1 cellular context compared by ENCODE assay signal in the genomic region with DNA sequence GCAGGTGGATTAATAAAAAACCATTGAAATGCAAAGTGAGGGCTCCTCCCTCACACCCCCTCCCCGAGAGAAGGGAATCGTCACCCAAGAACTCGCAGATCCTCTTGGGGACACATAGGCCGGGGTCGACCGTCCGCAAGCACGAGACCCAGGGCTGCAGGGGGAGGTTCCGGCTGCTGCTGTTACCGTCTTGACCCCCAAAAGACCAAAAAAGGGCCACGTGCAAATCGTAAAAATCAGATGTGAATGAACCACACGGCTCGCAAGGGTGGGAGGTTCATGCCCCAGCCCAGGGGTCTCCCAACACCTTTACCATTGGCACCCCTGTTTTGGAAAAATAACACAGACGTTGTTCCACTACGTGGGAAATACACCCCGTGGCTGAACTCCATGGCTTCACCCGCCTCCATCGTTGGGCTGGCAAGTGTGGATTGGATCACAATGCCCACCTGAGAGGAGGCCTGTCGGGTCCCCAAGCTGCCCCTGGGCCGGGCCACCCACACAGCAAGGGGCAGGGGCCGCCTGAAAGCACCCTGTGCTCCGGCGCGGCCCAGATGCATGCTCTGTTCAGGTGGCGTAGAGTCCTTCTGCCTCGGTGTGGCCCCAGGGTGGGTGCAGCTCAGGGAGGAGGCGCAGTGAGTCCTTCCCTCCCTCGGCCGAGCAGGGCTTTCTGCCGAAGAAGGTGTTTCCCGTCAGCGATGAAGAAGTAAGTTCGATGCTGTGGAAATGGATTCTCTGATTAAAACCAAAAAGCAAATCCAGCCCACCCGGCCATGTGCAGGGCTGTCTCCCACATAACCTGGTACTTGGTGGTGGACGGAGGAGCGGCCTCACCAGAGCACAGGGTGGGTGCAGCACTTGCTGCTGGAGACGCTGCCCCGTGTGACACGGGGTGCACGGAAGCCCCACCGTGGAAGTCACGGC.
TF ChIP-seq lines count a peak whose summit lies in the region.

No MANE protein-coding gene starts in this region.

TF ChIP-seq in neural cell, 6 proteins besides CTCF, POLR2A, EP300 and RAD21:
- no peak for TF ChIP-seq EZH2 (IDR thresholded peaks at IDR 0.05; ENCODE audit: borderline replicate concordance, insufficient read depth, low read length, poor library complexity, severe bottlenecking)
TF ChIP-seq in neural cell: peak in this region for 0.
